29 cellular contexts compared by ENCODE assay signal in genomic region chr11:122230387-122230760, GRCh38.
DNase-seq lines count a peak whose midpoint lies in the region; FAIRE-seq and TF ChIP-seq lines count a peak whose summit lies in the region.
"Had no signal": no experiment of that assay in that cellular context is flagged by ENCODE, and none has a peak within 500 bp of the region (broad histone marks: within the 10 kb centered on the region; RNA-seq: fewer than 3 reads in every experiment).

No MANE protein-coding gene starts in this region.

- TF ChIP-seq CTCF in astrocyte (IDR thresholded peaks at IDR 0.05; ENCODE audit: insufficient read depth, low read depth, low read length) (no peak), esophagus squamous epithelium (IDR thresholded peaks at IDR 0.05) (no peak)

- H3K9me3 ChIP-seq in astrocyte (ENCODE audit: insufficient read depth, low read depth, low read length): no peaks in the 10 kb centered on the region
- H3K9me3 ChIP-seq in iPS-20b (ENCODE audit: insufficient read depth, low read depth, low read length): no peaks in the 10 kb centered on the region
- H3K9me3 ChIP-seq in esophagus squamous epithelium: no peaks in the 10 kb centered on the region
- H3K9me3 ChIP-seq: neutrophil, Peyer's patch, SJSA1, spleen, suprapubic skin, uterus had no signal

- H3K4me3 Mint-ChIP-seq in astrocyte (ENCODE audit: unreplicated experiment): no peak overlapping the region
- H3K4me3 Mint-ChIP-seq: activated CD4-positive, alpha-beta memory T cell treated with anti-CD3 and anti-CD28 coated beads, Interleukin-2, amount 10 ng/mL, durations not matched to agents 7 days and 5 days; activated naive CD8-positive, alpha-beta T cell treated with anti-CD3 and anti-CD28 coated beads for 36 hours; stimulated activated effector memory CD8-positive, alpha-beta T cell treated with anti-CD3 and anti-CD28 coated beads, Interleukin-12 subunit alpha, Interleukin-12 subunit beta, amount 100 ng/mL, for 72 hours had no signal

- no peaks in the 10 kb centered on the region for H3K36me3 ChIP-seq in astrocyte (ENCODE audit: insufficient read depth, low read length)
- no peaks in the 10 kb centered on the region for H3K36me3 ChIP-seq in iPS-20b (ENCODE audit: insufficient read depth, low read depth, low read length)
- H3K36me3 ChIP-seq in esophagus squamous epithelium: no peaks in the 10 kb centered on the region
- H3K36me3 ChIP-seq: neutrophil, Peyer's patch, SJSA1, spleen, suprapubic skin, uterus had no signal

- H2AFZ ChIP-seq in astrocyte (ENCODE audit: low read depth, low read length): peak overlapping the region; percentile 79

- H3K27ac ChIP-seq in astrocyte (ENCODE audit: low read depth, low read length) (no peak overlapping the region), iPS-20b (ENCODE audit: low read length) (peak overlapping the region; percentile 19), esophagus squamous epithelium (peak overlapping the region in 1 of 4 donors; percentile 43)
- H3K27ac ChIP-seq: C4-2B, neutrophil, Peyer's patch, SJSA1, suprapubic skin, uterus had no signal

- peak overlapping the region; percentile 75 for H3K4me2 ChIP-seq in astrocyte (ENCODE audit: low read length)

- TF ChIP-seq POLR2A in esophagus squamous epithelium (IDR thresholded peaks at IDR 0.05): no peak

- peak; percentile 23 for FAIRE-seq in astrocyte (lab: Jason Lieb, UNC)
- FAIRE-seq: A204.1, TTC549 had no signal

- H3K4me3 ChIP-seq in astrocyte (ENCODE audit: insufficient read depth, low read depth, low read length): no peak overlapping the region
- H3K4me3 ChIP-seq in iPS-20b (ENCODE audit: low read length): no peak overlapping the region; the same call in 1 of the 2 replicates
- H3K4me3 ChIP-seq in esophagus squamous epithelium: no peak overlapping the region
- H3K4me3 ChIP-seq: Peyer's patch, SJSA1, spleen, suprapubic skin, uterus had no signal

- no peak overlapping the region for H3K27ac Mint-ChIP-seq in astrocyte (ENCODE audit: unreplicated experiment)
- H3K27ac Mint-ChIP-seq: activated CD4-positive, alpha-beta memory T cell treated with anti-CD3 and anti-CD28 coated beads, Interleukin-2, amount 10 ng/mL, durations not matched to agents 7 days and 5 days; activated naive CD8-positive, alpha-beta T cell treated with anti-CD3 and anti-CD28 coated beads for 36 hours; activated T-helper 2 cell treated with anti-CD3 and anti-CD28 coated beads, Interferon-gamma antibody, Interleukin-2, Interleukin-4, amounts not matched to agents 10 μg/mL and 5 μg/mL and 100 μg/mL, durations not matched to agents 14 hours and 24 hours and 36 hours; stimulated activated effector memory CD8-positive, alpha-beta T cell treated with anti-CD3 and anti-CD28 coated beads, Interleukin-12 subunit alpha, Interleukin-12 subunit beta, amount 100 ng/mL, for 72 hours had no signal

- H3K9ac ChIP-seq in astrocyte (ENCODE audit: low read length) (peak overlapping the region; percentile 50), iPS-20b (ENCODE audit: low read depth, low read length) (no peak overlapping the region; the same call in 1 of the 2 replicates)

- intact Hi-C loops in esophagus squamous epithelium (cut with DNase I): no loop called here

- no peaks in the 10 kb centered on the region for H3K9me3 Mint-ChIP-seq in astrocyte (ENCODE audit: unreplicated experiment)
- H3K9me3 Mint-ChIP-seq: activated CD4-positive, alpha-beta memory T cell treated with anti-CD3 and anti-CD28 coated beads, Interleukin-2, amount 10 ng/mL, durations not matched to agents 7 days and 5 days; activated naive CD8-positive, alpha-beta T cell treated with anti-CD3 and anti-CD28 coated beads for 36 hours; activated T-helper 2 cell treated with anti-CD3 and anti-CD28 coated beads, Interferon-gamma antibody, Interleukin-2, Interleukin-4, amounts not matched to agents 10 μg/mL and 5 μg/mL and 100 μg/mL, durations not matched to agents 14 hours and 24 hours and 36 hours; stimulated activated effector memory CD8-positive, alpha-beta T cell treated with anti-CD3 and anti-CD28 coated beads, Interleukin-12 subunit alpha, Interleukin-12 subunit beta, amount 100 ng/mL, for 72 hours had no signal

- 64 to 79% methylated on average over 7 of the region's 7 CpGs for WGBS in esophagus squamous epithelium, 2 donors

- H3K4me1 Mint-ChIP-seq in astrocyte (ENCODE audit: low read depth, unreplicated experiment): peaks cover 5% of the 10 kb centered on the region
- H3K4me1 Mint-ChIP-seq: activated CD4-positive, alpha-beta memory T cell treated with anti-CD3 and anti-CD28 coated beads, Interleukin-2, amount 10 ng/mL, durations not matched to agents 7 days and 5 days; activated naive CD8-positive, alpha-beta T cell treated with anti-CD3 and anti-CD28 coated beads for 36 hours; stimulated activated effector memory CD8-positive, alpha-beta T cell treated with anti-CD3 and anti-CD28 coated beads, Interleukin-12 subunit alpha, Interleukin-12 subunit beta, amount 100 ng/mL, for 72 hours had no signal

- H3K4me1 ChIP-seq in astrocyte (ENCODE audit: insufficient read depth, low read length) (peaks cover 14% of the 10 kb centered on the region), iPS-20b (ENCODE audit: insufficient read depth, low read length) (peaks cover 17% of the 10 kb centered on the region; the same call in 1 of the 2 replicates), esophagus squamous epithelium (peaks cover 5 to 20% (median 10%) of the 10 kb centered on the region in 3 donors)
- H3K4me1 ChIP-seq: Peyer's patch, SJSA1, uterus had no signal

- DNase-seq in AG08395 (ENCODE audit: low spot score): peak; percentile 78
- DNase-seq in GM04503 (ENCODE audit: low read depth): peak; percentile 64
- DNase-seq in astrocyte (ENCODE audit: low read depth): peak; percentile 61
- DNase-seq in activated naive CD4-positive, alpha-beta T cell treated with Interleukin-2 at 50 U/mL for 16 hours: no peak
- DNase-seq in AML-193 (lab: John Stamatoyannopoulos, UW): no peak
- DNase-seq in esophagus squamous epithelium (lab: John Stamatoyannopoulos, UW): no peak
- DNase-seq in OCI-M2 (lab: John Stamatoyannopoulos, UW; ENCODE audit: unreplicated experiment): no peak
- DNase-seq: activated CD4-positive, alpha-beta memory T cell treated with anti-CD3 and anti-CD28 coated beads, Interleukin-2, amount 10 ng/mL, durations not matched to agents 7 days and 5 days; activated CD4-positive, CD25-positive, alpha-beta regulatory T cell treated with anti-CD3 and anti-CD28 coated beads, Interleukin-2, amount 50 U/mL, for 72 hours; activated naive CD8-positive, alpha-beta T cell treated with anti-CD3 and anti-CD28 coated beads for 36 hours; Calu3; effector CD8-positive, alpha-beta T cell; Karpas-422; mammary epithelial cell; NCI-H1694 treated with DMSO at 0.1 percent for 48 hours; NCI-H526; Peyer's patch; spleen; stimulated activated CD4-positive, alpha-beta T cell treated with anti-CD3 and anti-CD28 coated beads, Interleukin-2, amount 100 ng/mL, for 48 hours; uterus had no signal

- H3K36me3 Mint-ChIP-seq in astrocyte (ENCODE audit: low read depth, unreplicated experiment): no peaks in the 10 kb centered on the region
- H3K36me3 Mint-ChIP-seq: activated naive CD8-positive, alpha-beta T cell treated with anti-CD3 and anti-CD28 coated beads for 36 hours; stimulated activated effector memory CD8-positive, alpha-beta T cell treated with anti-CD3 and anti-CD28 coated beads, Interleukin-12 subunit alpha, Interleukin-12 subunit beta, amount 100 ng/mL, for 72 hours had no signal

- no peaks in the 10 kb centered on the region for H3K79me2 ChIP-seq in astrocyte (ENCODE audit: insufficient read depth, low read length)

- no peaks in the 10 kb centered on the region for H3K27me3 Mint-ChIP-seq in astrocyte (ENCODE audit: low read depth, unreplicated experiment)
- H3K27me3 Mint-ChIP-seq: activated CD4-positive, alpha-beta memory T cell treated with anti-CD3 and anti-CD28 coated beads, Interleukin-2, amount 10 ng/mL, durations not matched to agents 7 days and 5 days had no signal

- H4K20me1 ChIP-seq in astrocyte (ENCODE audit: insufficient read depth, low read length): no peaks in the 10 kb centered on the region

- no peaks in the 10 kb centered on the region for H3K27me3 ChIP-seq in astrocyte (ENCODE audit: insufficient read depth, low read length)
- H3K27me3 ChIP-seq in iPS-20b (ENCODE audit: insufficient read depth, low read length): no peaks in the 10 kb centered on the region
- no peaks in the 10 kb centered on the region for H3K27me3 ChIP-seq in esophagus squamous epithelium
- H3K27me3 ChIP-seq: neutrophil, Peyer's patch, SJSA1, suprapubic skin, uterus had no signal

Comparison
In these comparisons a context has a peak if more than half of its experiments do, and no peak if none do; other contexts are left out.
1. DNase-seq: peak in AG08395 (single experiment), GM04503 (single experiment) and astrocyte (single experiment); none in activated naive CD4-positive, alpha-beta T cell treated with Interleukin-2 at 50 U/mL for 16 hours (single experiment), AML-193 (0 of 2), esophagus squamous epithelium (single experiment) and OCI-M2 (single experiment).